ENCODE assay signal across 8 cellular contexts in the genomic region with DNA sequence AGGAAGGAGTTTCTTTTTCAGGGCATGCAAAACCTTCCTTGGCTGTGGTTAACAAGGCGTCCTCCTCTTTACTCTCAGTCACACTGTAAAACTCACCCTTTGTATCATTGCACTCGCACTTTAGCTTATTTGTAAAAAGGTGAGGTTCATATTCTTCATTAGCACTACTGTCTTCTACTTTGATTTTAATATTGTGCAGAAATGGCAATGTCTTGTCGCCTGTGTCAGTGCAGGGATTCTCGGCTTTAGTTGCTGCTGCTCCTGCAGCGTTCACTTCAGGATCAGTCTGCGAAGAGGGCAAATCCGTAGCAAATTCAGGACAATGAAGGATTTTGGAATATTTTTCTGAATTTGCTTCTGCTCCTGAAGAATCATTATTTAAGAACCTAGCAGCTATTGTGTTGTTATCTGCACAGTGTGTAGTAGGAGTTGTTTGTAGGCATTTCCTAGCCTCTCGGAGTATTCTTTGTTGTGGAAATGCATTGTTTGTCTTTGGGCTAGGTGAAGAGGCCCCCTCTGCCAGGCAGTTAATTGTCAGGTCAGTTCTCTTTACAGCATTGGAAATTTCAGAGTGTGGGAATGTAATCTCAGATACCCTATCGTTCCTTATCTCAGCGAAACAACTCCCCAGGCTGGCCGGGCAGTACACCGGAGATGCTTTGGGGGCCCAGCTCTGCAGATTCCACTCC. TPM values are rescaled to one million over a fixed set of nuclear protein-coding genes. Genes with fewer than 3 reads are reported as not detected.
DNase-seq lines count a peak whose midpoint lies in the region; ATAC-seq and TF ChIP-seq lines count a peak whose summit lies in the region.

No MANE protein-coding gene starts in this region.

- DNase-seq in left ventricle myocardium inferior: no peak
- DNase-seq in left ventricle myocardium superior: no peak
- no peak for DNase-seq in choroid plexus epithelial cell (ENCODE audit: low read depth)
- DNase-seq in RKO (ENCODE audit: low spot score): no peak
- DNase-seq in NCI-H2171 (lab: John Stamatoyannopoulos, UW): no peak

- H3K4me3 ChIP-seq in left ventricle myocardium inferior (peak overlapping the region; percentile 75), choroid plexus epithelial cell (ENCODE audit: low read depth, low read length) (peak overlapping the region; percentile 61), mucosa of stomach (ENCODE audit: low read length) (no peak overlapping the region)

- ATAC-seq in left ventricle myocardium superior (no peak), HG03196 (IDR thresholded peaks at IDR 0.05; ENCODE audit: unreplicated experiment) (no peak), GM18498 (IDR thresholded peaks at IDR 0.05; ENCODE audit: unreplicated experiment) (no peak)

- H3K36me3 ChIP-seq in left ventricle myocardium inferior (no peaks in the 10 kb centered on the region), mucosa of stomach (ENCODE audit: control insufficient read depth, insufficient read depth, low read length) (no peaks in the 10 kb centered on the region)

- H3K4me1 ChIP-seq in left ventricle myocardium inferior: peaks cover 52% of the 10 kb centered on the region
- H3K4me1 ChIP-seq in mucosa of stomach (ENCODE audit: control insufficient read depth, insufficient read depth, low read length): peaks cover 8% of the 10 kb centered on the region

- TF ChIP-seq CTCF in left ventricle myocardium inferior (IDR thresholded peaks at IDR 0.05; ENCODE audit: borderline replicate concordance) (no peak), choroid plexus epithelial cell (conservative IDR thresholded peaks at IDR 0.05; ENCODE audit: low read depth, low read length) (no peak)

- H3K27ac ChIP-seq in left ventricle myocardium inferior (replicated peaks): peak overlapping the region; percentile 99

- intact Hi-C loops in left ventricle myocardium inferior (cut with micrococcal nuclease) (no loop called here), left ventricle myocardium superior (cut with micrococcal nuclease) (loop anchor here (10.0 kb wide), 1 partner anchor 441 kb away; no protein-coding TSS in a partner anchor)

- H3K9ac ChIP-seq in mucosa of stomach (ENCODE audit: low read length): peak overlapping the region; percentile 1

- no peaks in the 10 kb centered on the region for H3K9me3 ChIP-seq in left ventricle myocardium inferior (replicated peaks)
- no peaks in the 10 kb centered on the region for H3K9me3 ChIP-seq in mucosa of stomach (ENCODE audit: control insufficient read depth, low read length)

- H3K27me3 ChIP-seq in left ventricle myocardium inferior (ENCODE audit: low read depth): peaks cover 5% of the 10 kb centered on the region
- peaks cover 78% of the 10 kb centered on the region for H3K27me3 ChIP-seq in mucosa of stomach (ENCODE audit: control insufficient read depth, insufficient read depth, low read length)

RNA-seq across cellular contexts. Expression of a gene that starts 9.8 kb away (rescaled TPM):
- 2.7 TPM for total RNA-seq in left ventricle myocardium inferior
- total RNA-seq in left ventricle myocardium superior: 3.6 TPM

RNA-seq across cellular contexts. Expression of a gene that starts 18.3 kb away (rescaled TPM):
- 18.7 TPM for total RNA-seq in left ventricle myocardium inferior
- 26.1 TPM for total RNA-seq in left ventricle myocardium superior
